Comparison of ENCODE assay signal across 28 cellular contexts in genomic region chr13:99902657-99903056, GRCh38.
"Had no signal": no experiment of that assay in that cellular context is flagged by ENCODE, and none has a peak within 500 bp of the region (broad histone marks: within the 10 kb centered on the region; RNA-seq: fewer than 3 reads in every experiment).

No MANE protein-coding gene starts in this region.

- ATAC-seq: foreskin keratinocyte, gastroesophageal sphincter, heart left ventricle, left lobe of liver, natural killer cell, sciatic nerve had no signal

- H3K9ac ChIP-seq: parathyroid adenoma had no signal

- H3K9me3 ChIP-seq: esophagus muscularis mucosa, gastroesophageal sphincter, heart left ventricle, prostate gland, right atrium auricular region, stomach, thyroid gland, vagina had no signal

- H3K27me3 ChIP-seq: right atrium auricular region, thyroid gland, vagina had no signal

- H3K9me3 Mint-ChIP-seq: natural killer cell had no signal

- H3K4me2 ChIP-seq: hepatocyte, smooth muscle cell had no signal

- H3K27ac ChIP-seq: esophagus muscularis mucosa, foreskin keratinocyte, gastroesophageal sphincter, heart left ventricle, hepatocyte, parathyroid adenoma, prostate gland, right atrium auricular region, stomach, thyroid gland, vagina had no signal

- H3K27ac Mint-ChIP-seq: natural killer cell had no signal

- H3K79me2 ChIP-seq: hepatocyte, parathyroid adenoma had no signal

- FAIRE-seq: colon, endothelial cell of umbilical vein, kidney had no signal

- H2AFZ ChIP-seq: hepatocyte, parathyroid adenoma had no signal

- H3K4me1 ChIP-seq: esophagus muscularis mucosa, foreskin keratinocyte, gastroesophageal sphincter, heart left ventricle, parathyroid adenoma, prostate gland, right atrium auricular region, stomach, thyroid gland, vagina had no signal

- H3K4me3 ChIP-seq: dorsolateral prefrontal cortex, esophagus muscularis mucosa, gastroesophageal sphincter, heart left ventricle, hepatocyte, prostate gland, right atrium auricular region, smooth muscle cell, stomach, thyroid gland, vagina had no signal

- H3K4me3 Mint-ChIP-seq: natural killer cell had no signal

- H3K36me3 ChIP-seq: esophagus muscularis mucosa, gastroesophageal sphincter, heart left ventricle, prostate gland, right atrium auricular region, stomach, thyroid gland, vagina had no signal

- DNase-seq: dorsolateral prefrontal cortex; effector CD4-positive, alpha-beta T cell; foreskin keratinocyte; heart left ventricle; kidney; mesendoderm; natural killer cell; occipital lobe; stimulated activated CD4-positive, alpha-beta T cell treated with anti-CD3 and anti-CD28 coated beads, Interleukin-12 subunit alpha, Interleukin-12 subunit beta, amount 100 ng/mL, for 4 hours; stimulated activated CD4-positive, alpha-beta T cell treated with anti-CD3 and anti-CD28 coated beads, Interleukin-1b, Interleukin-23, amount 100 ng/mL, for 48 hours; stimulated activated CD4-positive, alpha-beta T cell treated with anti-CD3 and anti-CD28 coated beads, Interleukin-4, amount 100 ng/mL, for 1 hour; stimulated activated CD8-positive, alpha-beta memory T cell treated with anti-CD3 and anti-CD28 coated beads, Interleukin-4, amount 100 ng/mL, for 48 hours; stimulated activated naive CD4-positive, alpha-beta T cell treated with Interleukin-2 at 50 U/mL for 16 hours; stomach; thyroid gland; trophoblast cell had no signal

- H3K36me3 Mint-ChIP-seq: natural killer cell had no signal
